Comparison of ENCODE assay signal across 27 cellular contexts in genomic region chr9:96172797-96173196, GRCh38.
"Had no signal": no experiment of that assay in that cellular context is flagged by ENCODE, and none has a peak within 500 bp of the region (broad histone marks: within the 10 kb centered on the region; RNA-seq: fewer than 3 reads in every experiment).

No MANE protein-coding gene starts in this region.

- H3K9me3 ChIP-seq: left lung, lower lobe of right lung, neutrophil, right atrium auricular region, right lobe of liver, suprapubic skin, thoracic aorta, tibial artery, upper lobe of left lung had no signal

- H3K9me3 Mint-ChIP-seq: immature natural killer cell; naive thymus-derived CD8-positive, alpha-beta T cell; nephron; neural crest cell; stimulated activated effector memory CD8-positive, alpha-beta T cell treated with anti-CD3 and anti-CD28 coated beads, Interleukin-12 subunit alpha, Interleukin-12 subunit beta, amount 100 ng/mL, for 72 hours; stimulated activated naive CD8-positive, alpha-beta T cell treated with anti-CD3 and anti-CD28 coated beads, Interleukin-15, Interleukin-2, amounts not matched to agents 100 ng/mL and 50 ng/mL, for 24 hours had no signal

- H3K27ac Mint-ChIP-seq: immature natural killer cell; naive thymus-derived CD8-positive, alpha-beta T cell; progenitor cell of endocrine pancreas; stimulated activated effector memory CD8-positive, alpha-beta T cell treated with anti-CD3 and anti-CD28 coated beads, Interleukin-12 subunit alpha, Interleukin-12 subunit beta, amount 100 ng/mL, for 72 hours; stimulated activated naive CD8-positive, alpha-beta T cell treated with anti-CD3 and anti-CD28 coated beads, Interleukin-15, Interleukin-2, amounts not matched to agents 100 ng/mL and 50 ng/mL, for 24 hours had no signal

- H3K4me1 ChIP-seq: left lung, lower lobe of right lung, right atrium auricular region, right lobe of liver had no signal

- ATAC-seq: left colon; left lung; lower lobe of right lung; naive thymus-derived CD8-positive, alpha-beta T cell; stimulated activated effector memory CD8-positive, alpha-beta T cell treated with anti-CD3 and anti-CD28 coated beads, Interleukin-12 subunit alpha, Interleukin-12 subunit beta, amount 100 ng/mL, for 72 hours had no signal

- H3K27me3 Mint-ChIP-seq: progenitor cell of endocrine pancreas had no signal

- H3K36me3 ChIP-seq: left lung, lower lobe of right lung, neutrophil, right atrium auricular region, right lobe of liver, suprapubic skin, thoracic aorta, tibial artery, upper lobe of left lung had no signal

- H3K4me3 ChIP-seq: left lung, lower lobe of right lung, right atrium auricular region, right lobe of liver, suprapubic skin, thoracic aorta, tibial artery, upper lobe of left lung had no signal

- H3K27me3 ChIP-seq: right atrium auricular region, right lobe of liver, tibial artery, upper lobe of left lung had no signal

- H3K4me3 Mint-ChIP-seq: immature natural killer cell; naive thymus-derived CD8-positive, alpha-beta T cell; nephron; neural crest cell; stimulated activated effector memory CD8-positive, alpha-beta T cell treated with anti-CD3 and anti-CD28 coated beads, Interleukin-12 subunit alpha, Interleukin-12 subunit beta, amount 100 ng/mL, for 72 hours; stimulated activated naive CD8-positive, alpha-beta T cell treated with anti-CD3 and anti-CD28 coated beads, Interleukin-15, Interleukin-2, amounts not matched to agents 100 ng/mL and 50 ng/mL, for 24 hours had no signal

- H3K36me3 Mint-ChIP-seq: immature natural killer cell; naive thymus-derived CD8-positive, alpha-beta T cell; stimulated activated effector memory CD8-positive, alpha-beta T cell treated with anti-CD3 and anti-CD28 coated beads, Interleukin-12 subunit alpha, Interleukin-12 subunit beta, amount 100 ng/mL, for 72 hours had no signal

- H3K27ac ChIP-seq: left lung, lower lobe of right lung, neutrophil, right atrium auricular region, right lobe of liver, thoracic aorta, tibial artery had no signal

- DNase-seq: hypothalamus; immature natural killer cell; kidney; left colon; left lung; lower lobe of right lung; mammary epithelial cell; mesenchymal stem cell; naive thymus-derived CD8-positive, alpha-beta T cell; occipital lobe; right lobe of liver; stimulated activated CD4-positive, alpha-beta T cell treated with anti-CD3 and anti-CD28 coated beads, Interleukin-12 subunit alpha, Interleukin-12 subunit beta, amount 100 ng/mL, for 4 hours; stimulated activated CD4-positive, alpha-beta T cell treated with anti-CD3 and anti-CD28 coated beads, Interleukin-15, amount 100 ng/mL, for 24 hours; stimulated activated CD4-positive, alpha-beta T cell treated with anti-CD3 and anti-CD28 coated beads, Interleukin-2, amount 100 ng/mL, for 24 hours; stimulated activated CD4-positive, alpha-beta T cell treated with anti-CD3 and anti-CD28 coated beads, Interleukin-4, amount 100 ng/mL, for 24 hours; stimulated activated naive CD4-positive, alpha-beta T cell; tibial artery; upper lobe of left lung had no signal

- H3K4me1 Mint-ChIP-seq: immature natural killer cell; stimulated activated effector memory CD8-positive, alpha-beta T cell treated with anti-CD3 and anti-CD28 coated beads, Interleukin-12 subunit alpha, Interleukin-12 subunit beta, amount 100 ng/mL, for 72 hours had no signal
